Comparison of ENCODE assay signal across 19 cellular contexts in genomic region chr6:167985911-167986595, GRCh38. TPM values are rescaled to one million over a fixed set of nuclear protein-coding genes. Genes with fewer than 3 reads are reported as not detected.
DNase-seq lines count a peak whose midpoint lies in the region; ATAC-seq, FAIRE-seq and TF ChIP-seq lines count a peak whose summit lies in the region.
"Had no signal": no experiment of that assay in that cellular context is flagged by ENCODE, and none has a peak within 500 bp of the region (broad histone marks: within the 10 kb centered on the region; RNA-seq: fewer than 3 reads in every experiment).

No MANE protein-coding gene starts in this region.

- no peak overlapping the region for H3K4me3 Mint-ChIP-seq in osteocyte (ENCODE audit: unreplicated experiment)
- H3K4me3 Mint-ChIP-seq: CD4-positive, CD25-positive, alpha-beta regulatory T cell; CD8-positive, alpha-beta memory T cell had no signal

- H4K20me1 ChIP-seq in K562 (replicated peaks; ENCODE audit: control insufficient read depth, insufficient read depth, low read length) = peaks cover 4% of the 10 kb centered on the region; the same call in 1 of the 2 replicates

- no peak overlapping the region for H3K4me2 ChIP-seq in K562 (ENCODE audit: insufficient read depth, low read length)

- DNase-seq in K562 (ENCODE audit: extremely low read depth in 1 of 4, low spot score in 3 of 4) = no peak
- DNase-seq in osteocyte (ENCODE audit: extremely low spot score, unreplicated experiment) = peak; percentile 78
- DNase-seq in stimulated activated CD8-positive, alpha-beta memory T cell treated with anti-CD3 and anti-CD28 coated beads, Interleukin-4, amount 100 ng/mL, for 48 hours = no peak
- DNase-seq in SHP77 treated with DMSO at 0.1 percent for 48 hours (lab: John Stamatoyannopoulos, UW) = no peak
- DNase-seq: ACHN; BE2C; C1 segment of cervical spinal cord; CD4-positive, CD25-positive, alpha-beta regulatory T cell; CD8-positive, alpha-beta memory T cell; COR-L47; HCEC 1CT had no signal

- no peaks in the 10 kb centered on the region for H3K9me3 Mint-ChIP-seq in osteocyte (ENCODE audit: unreplicated experiment)

- peaks cover 1% of the 10 kb centered on the region for H3K36me3 Mint-ChIP-seq in osteocyte (ENCODE audit: unreplicated experiment)
- H3K36me3 Mint-ChIP-seq: CD4-positive, CD25-positive, alpha-beta regulatory T cell; CD8-positive, alpha-beta memory T cell had no signal

- H3K27me3 Mint-ChIP-seq in osteocyte (ENCODE audit: unreplicated experiment) = no peaks in the 10 kb centered on the region
- H3K27me3 Mint-ChIP-seq: CD4-positive, CD25-positive, alpha-beta regulatory T cell had no signal

- H3K79me2 ChIP-seq in K562 (ENCODE audit: control insufficient read depth, insufficient read depth, low read length) = no peaks in the 10 kb centered on the region

- H3K4me1 Mint-ChIP-seq in osteocyte (ENCODE audit: unreplicated experiment) = peaks cover 10% of the 10 kb centered on the region
- H3K4me1 Mint-ChIP-seq: CD4-positive, CD25-positive, alpha-beta regulatory T cell; CD8-positive, alpha-beta memory T cell had no signal

- H3K27me3 ChIP-seq in K562 (ENCODE audit: control insufficient read depth in 2 of 2, insufficient read depth in 2 of 2, low read length in 2 of 2) = peaks cover 76 to 77% of the 10 kb centered on the region in 2 experiments
- no peaks in the 10 kb centered on the region for H3K27me3 ChIP-seq in gastroesophageal sphincter
- H3K27me3 ChIP-seq: BE2C had no signal

- no peak for TF ChIP-seq RAD21 in K562 (CRISPR knock-in tag; conservative IDR thresholded peaks at IDR 0.05 in 1 of 2, IDR thresholded peaks at IDR 0.05 in 1 of 2)

- BruUV-seq in K562 (replicated peaks; lab: Mats Ljungman, UMichigan) = no TSS peak

- H3K4me3 ChIP-seq in K562 (no peak overlapping the region), gastroesophageal sphincter (no peak overlapping the region)

- H3K27ac Mint-ChIP-seq in osteocyte (ENCODE audit: unreplicated experiment) = no peak overlapping the region
- H3K27ac Mint-ChIP-seq: CD8-positive, alpha-beta memory T cell had no signal

- in situ Hi-C loops in K562 (cut with MboI) = no loop called here

- no peak for TF ChIP-seq CTCF in K562 (IDR thresholded peaks at IDR 0.05 in 2 of 3, conservative IDR thresholded peaks at IDR 0.05 in 1 of 3; ENCODE audit: insufficient read depth in 2 of 3, low read depth in 1 of 3, low read length in 3 of 3)
- TF ChIP-seq CTCF in osteocyte (IDR thresholded peaks at IDR 0.05) = no peak
- no peak for TF ChIP-seq CTCF in gastroesophageal sphincter (IDR thresholded peaks at IDR 0.05)

- no peak for FAIRE-seq in K562 (lab: Jason Lieb, UNC)
- FAIRE-seq: A204.1, D721Med, G401.6, GM12891, GM19239 had no signal

- no peak overlapping the region for H3K9ac ChIP-seq in K562 (ENCODE audit: insufficient read depth in 1 of 2, low read depth in 2 of 2, low read length in 2 of 2)

- intact Hi-C loops in K562 (cut with micrococcal nuclease) = no loop called here

- CTCF ChIA-PET in K562 (lab: Yijun Ruan, JAX; ENCODE audit: low intra/inter-chr PET ratio) = no interaction called here

- ATAC-seq in K562 (peak; percentile 20; the same call in 2 of the 3 replicates), esophagus mucosa (peak; percentile 25), gastroesophageal sphincter (no peak)

- peaks cover 4% of the 10 kb centered on the region for H3K9me1 ChIP-seq in K562 (ENCODE audit: control insufficient read depth, insufficient read depth, low read length)

- H2AFZ ChIP-seq in K562 (ENCODE audit: low read depth, low read length) = no peak overlapping the region

- POLR2A ChIA-PET in K562 (lab: Yijun Ruan, JAX) = interaction anchor here (0.7 kb wide), 1 partner anchor 9 kb away, joined by 3 read pairs; no protein-coding TSS in a partner anchor

- H3K27ac ChIP-seq in K562 (ENCODE audit: extremely low read depth, low read depth, low read length) = no peak overlapping the region
- no peak overlapping the region for H3K27ac ChIP-seq in gastroesophageal sphincter

- no peaks in the 10 kb centered on the region for H3K36me3 ChIP-seq in K562 (ENCODE audit: control insufficient read depth, insufficient read depth, low read length)
- no peaks in the 10 kb centered on the region for H3K36me3 ChIP-seq in gastroesophageal sphincter
- H3K36me3 ChIP-seq: BE2C had no signal

- WGBS in K562 (ENCODE audit: insufficient coverage, low coverage, missing lambda C conversion rate) = 13% methylated on average over 39 of the region's 39 CpGs
- WGBS in gastroesophageal sphincter (ENCODE audit: low coverage in 1 of 2), 2 donors = 96 to 100% methylated on average over 9 to 10 of the region's 39 CpGs

- H3K9me3 ChIP-seq in K562 (replicated peaks; ENCODE audit: control insufficient read depth, insufficient read depth, low read depth, low read length) = no peaks in the 10 kb centered on the region
- H3K9me3 ChIP-seq in gastroesophageal sphincter = no peaks in the 10 kb centered on the region
- H3K9me3 ChIP-seq: BE2C had no signal

- no peak for TF ChIP-seq EP300 in K562 (IDR thresholded peaks at IDR 0.05; ENCODE audit: low read length)
- no peak for TF ChIP-seq EP300 in gastroesophageal sphincter (IDR thresholded peaks at IDR 0.05)

- TF ChIP-seq POLR2A in K562 (conservative IDR thresholded peaks at IDR 0.05) (no peak), gastroesophageal sphincter (IDR thresholded peaks at IDR 0.05) (no peak)

- peaks cover 0 to 32% of the 10 kb centered on the region in 2 experiments; a peak in 1 of 5 replicates for H3K4me1 ChIP-seq in K562 (replicated peaks in 1 of 2; ENCODE audit: control insufficient read depth in 2 of 2, insufficient read depth in 2 of 2, low read length in 2 of 2)
- H3K4me1 ChIP-seq in gastroesophageal sphincter = no peaks in the 10 kb centered on the region
- H3K4me1 ChIP-seq: BE2C had no signal

TF ChIP-seq in K562, 482 proteins besides CTCF, POLR2A, EP300 and RAD21:
- no peak for TF ChIP-seq PRMT5 (CRISPR knock-in tag; IDR thresholded peaks at IDR 0.05)
- TF ChIP-seq ZNF253 (CRISPR knock-in tag; conservative IDR thresholded peaks at IDR 0.05) = no peak
- TF ChIP-seq ZKSCAN3 (CRISPR knock-in tag; IDR thresholded peaks at IDR 0.05) = no peak
- TF ChIP-seq ZNF830 (CRISPR knock-in tag; IDR thresholded peaks at IDR 0.05) = no peak
- no peak for TF ChIP-seq ZBTB2 (IDR thresholded peaks at IDR 0.05)
- no peak for TF ChIP-seq STAG1 (CRISPR knock-in tag; IDR thresholded peaks at IDR 0.05; ENCODE audit: borderline replicate concordance)

RNA-seq across cellular contexts. Expression of gene KIF25, which starts 11.4 kb away (rescaled TPM):
- not detected in 2 replicates for total RNA-seq in K562 (2011; cell fraction: chromatin; rRNA removed; ENCODE audit: low replicate concordance)
- total RNA-seq in K562 (2011; cell fraction: nucleolus; rRNA removed) = not detected in 2 replicates
- total RNA-seq in K562 (2011; cell fraction: nucleoplasm; rRNA removed) = not detected in 2 replicates
- total RNA-seq in K562 (2014; rRNA removed) (not detected in 2 replicates), K562 (2014; rRNA removed; fragmentation: Illumina TruSeq; extraction: Trizol) (not detected in 2 replicates), K562 (2015; rRNA removed; fragmentation: Illumina TruSeq; extraction: Trizol) (not detected in 2 replicates), K562 (2021) (0.24 TPM in 1 of 2 replicates, not detected in the other), esophagus mucosa (not detected), osteocyte (not detected in 2 replicates), gastroesophageal sphincter (under 1 TPM in 1 of 4 donors, not detected in 3; 0.16 TPM)
- polyA plus RNA-seq in K562 (2011; rRNA removed) (0.04 TPM in 1 of 2 replicates, not detected in the other), K562 (2014; fragmentation: Illumina TruSeq; extraction: Trizol) (not detected in 2 replicates), K562 (2014; fragmentation: Nextera tagmentation; extraction: Ambion mirVana) (under 1 TPM; 0.22 to 0.49 TPM), K562 (2014; rRNA removed) (not detected in 2 replicates)
- polyA plus RNA-seq in K562 (2011; cell fraction: cytosol; rRNA removed) = 0.04 TPM in 1 of 2 replicates, not detected in the other
- not detected in 2 replicates for polyA plus RNA-seq in K562 (2011; cell fraction: nucleus; rRNA removed)
- polyA plus RNA-seq in K562 (2012) = 0.08 and 0.47 TPM in 2 replicates
- polyA minus RNA-seq in K562 (2011; rRNA and poly(A)+ RNA removed) = 0.98 TPM in 1 of 2 replicates, not detected in the other
- polyA minus RNA-seq in K562 (2011; cell fraction: cytosol; rRNA and poly(A)+ RNA removed) = not detected in 2 replicates
- not detected in 2 replicates for polyA minus RNA-seq in K562 (2011; cell fraction: nucleus; rRNA and poly(A)+ RNA removed)
- total RNA-seq: CD4-positive, CD25-positive, alpha-beta regulatory T cell; CD8-positive, alpha-beta memory T cell; HT-29 had no signal
- polyA plus RNA-seq: CD4-positive, CD25-positive, alpha-beta regulatory T cell; CD8-positive, alpha-beta memory T cell had no signal
